In the genomic region with DNA sequence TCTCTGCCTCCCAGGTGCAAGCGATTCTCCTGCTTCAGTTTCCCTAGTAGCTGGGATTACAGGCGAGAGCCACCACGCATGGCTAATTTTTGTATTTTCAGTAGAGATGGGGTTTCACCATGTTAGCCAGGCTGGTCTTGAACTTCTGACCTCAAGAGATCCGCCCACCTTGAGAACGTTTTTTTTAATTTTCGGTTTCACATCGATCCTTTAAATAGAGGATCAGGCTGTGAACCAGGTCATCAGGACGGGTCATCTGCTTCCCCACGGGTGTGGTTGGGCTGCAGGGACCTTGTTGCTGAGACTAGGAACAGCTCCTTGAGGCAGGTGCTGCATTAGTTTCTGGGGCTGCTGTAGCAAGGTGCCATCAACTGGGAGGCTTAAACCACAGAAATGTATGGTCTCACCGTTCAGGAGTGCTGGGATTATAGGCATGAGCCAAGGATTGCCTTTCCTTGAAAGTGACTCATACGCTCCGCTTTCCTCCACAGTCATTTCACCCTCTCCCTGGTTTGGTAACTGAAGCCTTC, we compare ENCODE assay signal across 12 cellular contexts. TPM values are rescaled to one million over a fixed set of nuclear protein-coding genes. Genes with fewer than 3 reads are reported as not detected.
DNase-seq lines count a peak whose midpoint lies in the region; ATAC-seq and TF ChIP-seq lines count a peak whose summit lies in the region.
"Had no signal": no experiment of that assay in that cellular context is flagged by ENCODE, and none has a peak within 500 bp of the region (broad histone marks: within the 10 kb centered on the region; RNA-seq: fewer than 3 reads in every experiment).

No MANE protein-coding gene starts in this region.

- H3K4me3 ChIP-seq in fibroblast of pulmonary artery (replicated peaks; ENCODE audit: low read depth, low read length) (no peak overlapping the region), OCI-LY7 (ENCODE audit: low read depth, low read length, poor library complexity, severe bottlenecking) (no peak overlapping the region)
- H3K4me3 ChIP-seq: BLaER1, suprapubic skin had no signal

- H3K9me3 ChIP-seq in OCI-LY7 (ENCODE audit: low read length), result no peaks in the 10 kb centered on the region
- H3K9me3 ChIP-seq: BLaER1, suprapubic skin had no signal

- BruUV-seq in OCI-LY7 (replicated peaks; lab: Mats Ljungman, UMichigan), result no TSS peak

- no peaks in the 10 kb centered on the region for H3K36me3 Mint-ChIP-seq in activated naive CD8-positive, alpha-beta T cell treated with anti-CD3 and anti-CD28 coated beads, Interleukin-2, amount 50 U/mL, for 24 hours (ENCODE audit: low read depth)

- CTCF ChIA-PET in OCI-LY7 (lab: Charles Lee; ENCODE audit: unreplicated experiment), result no interaction called here

- TF ChIP-seq CTCF in fibroblast of pulmonary artery (IDR thresholded peaks at IDR 0.05; ENCODE audit: low read length, missing control alignments), result no peak
- TF ChIP-seq CTCF in OCI-LY7 (conservative IDR thresholded peaks at IDR 0.05; ENCODE audit: low read length), result no peak

- no peaks in the 10 kb centered on the region for H3K27me3 Mint-ChIP-seq in activated naive CD8-positive, alpha-beta T cell treated with anti-CD3 and anti-CD28 coated beads, Interleukin-2, amount 50 U/mL, for 24 hours

- H3K4me1 ChIP-seq in OCI-LY7 (ENCODE audit: insufficient read depth, low read length, poor library complexity, severe bottlenecking), result no peaks in the 10 kb centered on the region
- H3K4me1 ChIP-seq: BLaER1 had no signal

- no peaks in the 10 kb centered on the region for H4K20me1 ChIP-seq in OCI-LY7 (ENCODE audit: insufficient read depth, low read length)
- H4K20me1 ChIP-seq: BLaER1 had no signal

- H3K9me3 Mint-ChIP-seq in activated naive CD8-positive, alpha-beta T cell treated with anti-CD3 and anti-CD28 coated beads, Interleukin-2, amount 50 U/mL, for 24 hours, result no peaks in the 10 kb centered on the region

- no peak overlapping the region for H3K27ac Mint-ChIP-seq in activated naive CD8-positive, alpha-beta T cell treated with anti-CD3 and anti-CD28 coated beads, Interleukin-2, amount 50 U/mL, for 24 hours

- no peak overlapping the region for H3K27ac ChIP-seq in OCI-LY7 (ENCODE audit: low read depth, low read length, poor library complexity, severe bottlenecking)
- H3K27ac ChIP-seq: BLaER1, suprapubic skin had no signal

- no peaks in the 10 kb centered on the region for H3K79me2 ChIP-seq in OCI-LY7 (ENCODE audit: insufficient read depth, low read depth, low read length)

- peak; percentile 55 for ATAC-seq in GM21576 (IDR thresholded peaks at IDR 0.05; ENCODE audit: unreplicated experiment)
- no peak for ATAC-seq in activated naive CD8-positive, alpha-beta T cell treated with anti-CD3 and anti-CD28 coated beads, Interleukin-2, amount 50 U/mL, for 24 hours

- no peak overlapping the region for H3K4me2 ChIP-seq in OCI-LY7 (ENCODE audit: low read length)
- H3K4me2 ChIP-seq: BLaER1 had no signal

- no peaks in the 10 kb centered on the region for H3K9me2 ChIP-seq in OCI-LY7 (ENCODE audit: insufficient read depth, low read length)

- no peak overlapping the region for H2AFZ ChIP-seq in OCI-LY7 (ENCODE audit: low read length)

- intact Hi-C loops in OCI-LY7 (cut with micrococcal nuclease; ENCODE audit: unreplicated experiment), result no loop called here

- no peaks in the 10 kb centered on the region for H3K36me3 ChIP-seq in OCI-LY7 (ENCODE audit: insufficient read depth, low read length)
- H3K36me3 ChIP-seq: BLaER1, suprapubic skin had no signal

- H3K4me1 Mint-ChIP-seq in activated naive CD8-positive, alpha-beta T cell treated with anti-CD3 and anti-CD28 coated beads, Interleukin-2, amount 50 U/mL, for 24 hours, result no peaks in the 10 kb centered on the region

- no peak overlapping the region for H3K4me3 Mint-ChIP-seq in activated naive CD8-positive, alpha-beta T cell treated with anti-CD3 and anti-CD28 coated beads, Interleukin-2, amount 50 U/mL, for 24 hours

- DNase-seq in Daoy (ENCODE audit: low read depth), result peak; percentile 85
- peak; percentile 87 for DNase-seq in HT1080 (ENCODE audit: low read depth)
- peak; percentile 31 for DNase-seq in fibroblast of pulmonary artery (ENCODE audit: low read depth)
- no peak for DNase-seq in activated naive CD8-positive, alpha-beta T cell treated with anti-CD3 and anti-CD28 coated beads, Interleukin-2, amount 50 U/mL, for 24 hours
- DNase-seq in HUDEP-2 (lab: John Stamatoyannopoulos, UW; ENCODE audit: unreplicated experiment in 76 of 76), result no peak
- no peak for DNase-seq in mesenteric fat pad (ENCODE audit: low spot score)
- no peak for DNase-seq in OCI-LY7 (ENCODE audit: low spot score)
- DNase-seq: activated CD4-positive, alpha-beta T cell treated with anti-CD3 and anti-CD28 coated beads for 1 hour had no signal

- POLR2A ChIA-PET in OCI-LY7 (lab: Charles Lee), result no interaction called here

RNA-seq across cellular contexts. Expression of gene NAGPA, which starts 7.9 kb away (rescaled TPM):
- 13.1 and 13.9 TPM in 2 replicates for total RNA-seq in Daoy (2014; rRNA removed; shearing (Covaris generic))
- 26.2 and 30.6 TPM in 2 replicates for total RNA-seq in HT1080 (2014; rRNA removed; shearing (Covaris generic))
- 22.0 and 23.1 TPM in 2 replicates for polyA plus RNA-seq in HT1080 (2015; cell fraction: cytosol; rRNA removed)
- polyA plus RNA-seq in HT1080 (2015; cell fraction: nucleus; rRNA removed), result 44.7 and 55.4 TPM in 2 replicates
- total RNA-seq in mesenteric fat pad (12.1 TPM), OCI-LY7 (2022) (12.2 and 14.6 TPM in 2 replicates)
- 12.8 and 15.6 TPM in 2 replicates for total RNA-seq in OCI-LY7 (2014; rRNA removed; shearing (Covaris generic))

RNA-seq across cellular contexts. Expression of gene C16orf89, which starts 24.1 kb away (rescaled TPM):
- not detected in 2 replicates for total RNA-seq in Daoy (2014; rRNA removed; shearing (Covaris generic))
- total RNA-seq in HT1080 (2014; rRNA removed; shearing (Covaris generic)), result 0.13 and 0.23 TPM in 2 replicates
- 0.10 TPM in 1 of 2 replicates, not detected in the other for polyA plus RNA-seq in HT1080 (2015; cell fraction: cytosol; rRNA removed)
- polyA plus RNA-seq in HT1080 (2015; cell fraction: nucleus; rRNA removed), result not detected in 2 replicates
- total RNA-seq in mesenteric fat pad, result 14.1 TPM
- not detected in 2 replicates for total RNA-seq in OCI-LY7 (2014; rRNA removed; shearing (Covaris generic))
- total RNA-seq in OCI-LY7 (2022), result not detected in 2 replicates
- total RNA-seq: NCI-H460 had no signal

RNA-seq across cellular contexts. Expression of gene ALG1, which starts 30.0 kb away (rescaled TPM):
- total RNA-seq in Daoy (2014; rRNA removed; shearing (Covaris generic)), result 15.1 and 20.3 TPM in 2 replicates
- total RNA-seq in HT1080 (2014; rRNA removed; shearing (Covaris generic)), result 42.9 and 52.1 TPM in 2 replicates
- 18.3 and 23.5 TPM in 2 replicates for polyA plus RNA-seq in HT1080 (2015; cell fraction: cytosol; rRNA removed)
- 28.5 and 34.6 TPM in 2 replicates for polyA plus RNA-seq in HT1080 (2015; cell fraction: nucleus; rRNA removed)
- total RNA-seq in mesenteric fat pad (20.4 TPM), OCI-LY7 (2022) (20.5 and 23.1 TPM in 2 replicates)
- total RNA-seq in OCI-LY7 (2014; rRNA removed; shearing (Covaris generic)), result 13.7 TPM in 2 replicates

RNA-seq across cellular contexts. Expression of gene EEF2KMT, which starts 55.9 kb away (rescaled TPM):
- total RNA-seq in Daoy (2014; rRNA removed; shearing (Covaris generic)), result 14.1 and 16.7 TPM in 2 replicates
- 26.0 and 45.6 TPM in 2 replicates for total RNA-seq in HT1080 (2014; rRNA removed; shearing (Covaris generic))
- 22.4 and 23.8 TPM in 2 replicates for polyA plus RNA-seq in HT1080 (2015; cell fraction: cytosol; rRNA removed)
- polyA plus RNA-seq in HT1080 (2015; cell fraction: nucleus; rRNA removed), result 18.1 and 20.8 TPM in 2 replicates
- total RNA-seq in mesenteric fat pad (12.7 TPM), OCI-LY7 (2022) (13.0 and 18.5 TPM in 2 replicates)
- total RNA-seq in OCI-LY7 (2014; rRNA removed; shearing (Covaris generic)), result 9.2 and 11.5 TPM in 2 replicates

Comparison
In these comparisons a context has a peak if more than half of its experiments do, and no peak if none do; other contexts are left out.
1. DNase-seq: peak in Daoy (single experiment), HT1080 (single experiment) and fibroblast of pulmonary artery (single experiment); none in activated naive CD8-positive, alpha-beta T cell treated with anti-CD3 and anti-CD28 coated beads, Interleukin-2, amount 50 U/mL, for 24 hours (single experiment), HUDEP-2 (0 of 76), mesenteric fat pad (single experiment) and OCI-LY7 (single experiment).
2. RNA of gene C16orf89, which starts 24.1 kb away (total RNA-seq): 14.1 TPM in mesenteric fat pad (single experiment); 0.13 to 0.23 TPM in HT1080, not detected in Daoy and not detected in OCI-LY7; every median in the first group is over 10 times any median in the second.